ENCODE assay signal across 9 cellular contexts in the genomic region with DNA sequence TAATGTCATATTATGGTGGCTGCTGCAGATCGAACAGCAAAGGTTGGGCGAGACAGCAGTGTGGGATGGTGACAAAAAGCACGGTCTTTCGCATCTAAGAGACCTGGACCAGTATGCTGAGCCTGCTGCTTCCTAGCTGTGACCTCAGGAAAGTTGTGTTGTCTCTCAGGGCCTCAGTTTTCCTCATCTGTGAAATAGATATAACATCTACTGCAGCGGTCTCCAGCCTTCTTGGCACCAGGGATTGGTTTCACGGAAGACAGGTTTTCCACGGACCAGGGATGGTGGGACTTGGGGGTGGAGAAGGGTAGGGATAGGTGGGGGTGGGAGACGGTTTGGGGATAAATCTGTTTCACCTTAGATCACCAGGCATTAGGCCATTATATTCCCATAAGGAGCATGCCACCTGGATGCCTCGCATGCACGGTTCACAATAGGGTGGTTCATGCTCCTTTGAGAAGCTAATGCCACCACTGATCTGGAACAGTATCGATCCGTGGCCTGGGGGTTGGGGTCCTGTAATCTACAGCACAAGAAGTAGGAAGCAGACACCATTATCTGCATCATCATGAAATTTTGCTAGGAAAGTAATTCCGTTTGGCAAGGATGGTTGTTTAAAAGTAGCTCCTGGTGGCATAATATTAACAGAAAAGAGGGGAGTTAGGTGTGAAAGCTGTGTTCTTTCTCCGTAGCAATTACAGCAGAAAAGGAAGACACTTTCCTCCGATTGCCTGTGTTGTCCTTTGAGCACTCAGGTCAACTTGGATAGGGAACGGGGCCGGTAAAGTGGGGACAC. TPM values are rescaled to one million over a fixed set of nuclear protein-coding genes. Genes with fewer than 3 reads are reported as not detected.
DNase-seq lines count a peak whose midpoint lies in the region; ATAC-seq and TF ChIP-seq lines count a peak whose summit lies in the region.
"Had no signal": no experiment of that assay in that cellular context is flagged by ENCODE, and none has a peak within 500 bp of the region (broad histone marks: within the 10 kb centered on the region; RNA-seq: fewer than 3 reads in every experiment).

No MANE protein-coding gene starts in this region.

- no peaks in the 10 kb centered on the region for H3K27me3 ChIP-seq in WERI-Rb-1 (ENCODE audit: insufficient read depth, low read depth, severe bottlenecking)
- H3K27me3 ChIP-seq in osteoblast (ENCODE audit: insufficient read depth, low read length) = no peaks in the 10 kb centered on the region
- H3K27me3 ChIP-seq in MM.1S (replicated peaks; ENCODE audit: insufficient read depth, low read length) = no peaks in the 10 kb centered on the region

- H3K4me3 ChIP-seq in WERI-Rb-1 (ENCODE audit: low read depth, low read length) (no peak overlapping the region), osteoblast (ENCODE audit: insufficient read depth, low read length) (no peak overlapping the region), MM.1S (ENCODE audit: low read length) (no peak overlapping the region)
- H3K4me3 ChIP-seq: SK-N-MC had no signal

- H2AFZ ChIP-seq in osteoblast (ENCODE audit: low read length) = no peak overlapping the region
- H2AFZ ChIP-seq in MM.1S (ENCODE audit: low read length) = no peak overlapping the region

- no peaks in the 10 kb centered on the region for H3K9me2 ChIP-seq in MM.1S (replicated peaks; ENCODE audit: insufficient read depth, low read length)

- H4K20me1 ChIP-seq in osteoblast (ENCODE audit: insufficient read depth, low read length) (peaks cover 26% of the 10 kb centered on the region), MM.1S (ENCODE audit: insufficient read depth, low read length) (no peaks in the 10 kb centered on the region)

- no peak for ATAC-seq in GM18867 (IDR thresholded peaks at IDR 0.05; ENCODE audit: unreplicated experiment)
- no peak for ATAC-seq in GM21825 (IDR thresholded peaks at IDR 0.05; ENCODE audit: unreplicated experiment)

- H3K79me2 ChIP-seq in osteoblast (ENCODE audit: insufficient read depth, low read length) (peaks cover 15% of the 10 kb centered on the region), MM.1S (ENCODE audit: low read length) (peaks cover 15% of the 10 kb centered on the region)

- H3F3A ChIP-seq in MM.1S (ENCODE audit: insufficient read depth, low read length) = peaks cover 40% of the 10 kb centered on the region

- no peak for TF ChIP-seq CTCF in WERI-Rb-1 (IDR thresholded peaks at IDR 0.05; ENCODE audit: low read depth, low read length)
- TF ChIP-seq CTCF in osteoblast (IDR thresholded peaks at IDR 0.05; ENCODE audit: extremely low read depth, low read depth, low read length) = no peak
- no peak for TF ChIP-seq CTCF in MM.1S (IDR thresholded peaks at IDR 0.05; ENCODE audit: low read length)

- H3K27ac ChIP-seq in WERI-Rb-1 (no peak overlapping the region), epithelial cell of prostate (peak overlapping the region; percentile 100), osteoblast (ENCODE audit: low read depth, low read length) (peak overlapping the region; percentile 89), MM.1S (ENCODE audit: low read length) (no peak overlapping the region)
- H3K27ac ChIP-seq: SK-N-MC had no signal

- H3K9me3 ChIP-seq in WERI-Rb-1 (ENCODE audit: severe bottlenecking) (no peaks in the 10 kb centered on the region), osteoblast (ENCODE audit: low read depth, low read length) (no peaks in the 10 kb centered on the region), MM.1S (replicated peaks; ENCODE audit: insufficient read depth, low read length) (no peaks in the 10 kb centered on the region)

- H3K36me3 ChIP-seq in WERI-Rb-1 (peaks cover 16% of the 10 kb centered on the region), osteoblast (ENCODE audit: insufficient read depth, low read length) (peaks cover 35% of the 10 kb centered on the region), MM.1S (replicated peaks; ENCODE audit: insufficient read depth, low read length) (peaks cover 23% of the 10 kb centered on the region)

- H3K4me1 ChIP-seq in osteoblast (ENCODE audit: insufficient read depth, low read length) (peaks cover 44% of the 10 kb centered on the region), MM.1S (ENCODE audit: low read length) (no peaks in the 10 kb centered on the region)

- peak; percentile 32 for DNase-seq in ELF-1 (ENCODE audit: low read depth, low spot score)
- peak; percentile 28 for DNase-seq in WERI-Rb-1
- no peak for DNase-seq in epithelial cell of prostate (ENCODE audit: low read depth, low spot score)
- DNase-seq in osteoblast (ENCODE audit: insufficient read length, low spot score, missing footprints) = peak; percentile 73
- DNase-seq in DMS79 treated with DMSO at 0.1 percent for 48 hours (lab: John Stamatoyannopoulos, UW) = no peak
- DNase-seq in MM.1S = no peak

- H3K4me2 ChIP-seq in osteoblast (ENCODE audit: insufficient read depth, low read length) = no peak overlapping the region
- no peak overlapping the region for H3K4me2 ChIP-seq in MM.1S (ENCODE audit: low read depth, low read length)

- H3K9ac ChIP-seq in MM.1S (ENCODE audit: low read length) = no peak overlapping the region

RNA-seq across cellular contexts. Expression of gene KLF6, which starts 10.8 kb away (rescaled TPM):
- 50.1 and 52.1 TPM in 2 replicates for total RNA-seq in osteoblast

Comparison
In these comparisons a context has a peak if more than half of its experiments do, and no peak if none do; other contexts are left out.
1. DNase-seq: peak in ELF-1 (single experiment), WERI-Rb-1 (single experiment) and osteoblast (single experiment); none in epithelial cell of prostate (single experiment), DMS79 treated with DMSO at 0.1 percent for 48 hours (single experiment) and MM.1S (single experiment).
2. H3K27ac ChIP-seq: peak in epithelial cell of prostate (single experiment) and osteoblast (single experiment); none in WERI-Rb-1 (single experiment) and MM.1S (single experiment).